ENCODE assay signal across 20 cellular contexts in genomic region chr5:121174351-121174750, GRCh38.
"Had no signal": no experiment of that assay in that cellular context is flagged by ENCODE, and none has a peak within 500 bp of the region (broad histone marks: within the 10 kb centered on the region; RNA-seq: fewer than 3 reads in every experiment).

No MANE protein-coding gene starts in this region.

- H3K9me3 ChIP-seq: heart left ventricle, pancreas, psoas muscle, right atrium auricular region, tibial artery had no signal

- DNase-seq: activated CD4-positive, alpha-beta T cell treated with anti-CD3 and anti-CD28 coated beads, Interleukin-2, amount 50 U/mL, for 1 hour; activated CD4-positive, CD25-positive, alpha-beta regulatory T cell treated with anti-CD3 and anti-CD28 coated beads, Interleukin-2, amount 50 U/mL, for 72 hours; activated CD8-positive, alpha-beta T cell treated with anti-CD3 and anti-CD28 coated beads, Interleukin-2, amount 10 ng/mL, durations not matched to agents 7 days and 5 days; activated gamma-delta T cell; activated naive CD4-positive, alpha-beta T cell treated with anti-CD3 and anti-CD28 coated beads, Interleukin-2, amount 50 U/mL, for 16 hours; activated naive CD8-positive, alpha-beta T cell treated with anti-CD3 and anti-CD28 coated beads, Interleukin-2, amount 50 U/mL, for 24 hours; aorta; caudate nucleus; effector memory CD8-positive, alpha-beta T cell; heart left ventricle; left colon; nephron progenitor cell; pancreas; psoas muscle; stimulated activated CD4-positive, alpha-beta T cell treated with anti-CD3 and anti-CD28 coated beads, Interleukin-12 subunit alpha, Interleukin-12 subunit beta, amount 100 ng/mL, for 4 hours; substantia nigra; T-cell; tibial artery; WERI-Rb-1 had no signal

- H3K36me3 ChIP-seq: heart left ventricle, pancreas, right atrium auricular region, tibial artery, WERI-Rb-1 had no signal

- ATAC-seq: activated CD8-positive, alpha-beta T cell treated with anti-CD3 and anti-CD28 coated beads, Interleukin-2, amount 10 ng/mL, durations not matched to agents 7 days and 5 days; activated naive CD8-positive, alpha-beta T cell treated with anti-CD3 and anti-CD28 coated beads, Interleukin-2, amount 50 U/mL, for 24 hours; effector memory CD8-positive, alpha-beta T cell; heart left ventricle; left colon; pancreas; psoas muscle; T-cell had no signal

- H3K4me3 ChIP-seq: heart left ventricle, pancreas, psoas muscle, right atrium auricular region, tibial artery had no signal

- H3K27ac ChIP-seq: heart left ventricle, pancreas, psoas muscle, right atrium auricular region, tibial artery, WERI-Rb-1 had no signal

- H3K27me3 ChIP-seq: heart left ventricle, pancreas, right atrium auricular region, tibial artery had no signal

- H3K4me1 ChIP-seq: heart left ventricle, pancreas, psoas muscle, right atrium auricular region, tibial artery had no signal
